In genomic region chr12:62942309-62942708, GRCh38 we compare ENCODE assay signal across 1 cellular context. TPM values are rescaled to one million over a fixed set of nuclear protein-coding genes. Genes with fewer than 3 reads are reported as not detected.
"Had no signal": no experiment of that assay in that cellular context is flagged by ENCODE, and none has a peak within 500 bp of the region (broad histone marks: within the 10 kb centered on the region; RNA-seq: fewer than 3 reads in every experiment).

No MANE protein-coding gene starts in this region.

RNA-seq across cellular contexts. Expression of gene PPM1H, which starts 7.4 kb away (rescaled TPM):
- polyA plus RNA-seq: IgD-negative memory B cell had no signal
